28 cellular contexts compared by ENCODE assay signal in genomic region chr9:89803403-89803802, GRCh38.
"Had no signal": no experiment of that assay in that cellular context is flagged by ENCODE, and none has a peak within 500 bp of the region (broad histone marks: within the 10 kb centered on the region; RNA-seq: fewer than 3 reads in every experiment).

No MANE protein-coding gene starts in this region.

- H3K9me3 Mint-ChIP-seq: central memory CD8-positive, alpha-beta T cell; naive thymus-derived CD4-positive, alpha-beta T cell; nephron progenitor cell; stimulated activated naive CD8-positive, alpha-beta T cell treated with anti-CD3 and anti-CD28 coated beads, Interleukin-15, amount 100 ng/mL, for 72 hours had no signal

- H3K27ac Mint-ChIP-seq: naive thymus-derived CD4-positive, alpha-beta T cell; nephron progenitor cell had no signal

- H3K27ac ChIP-seq: epithelial cell of prostate, gastroesophageal sphincter, heart left ventricle, hepatocyte, left lung, pancreas, prostate gland, right atrium auricular region, thyroid gland, upper lobe of left lung had no signal

- H3K36me3 ChIP-seq: gastroesophageal sphincter, heart left ventricle, left lung, pancreas, prostate gland, right atrium auricular region, thyroid gland, upper lobe of left lung had no signal

- H3K4me3 ChIP-seq: gastroesophageal sphincter, heart left ventricle, hepatocyte, left lung, pancreas, prostate gland, right atrium auricular region, smooth muscle cell, thyroid gland, upper lobe of left lung had no signal

- H3K4me3 Mint-ChIP-seq: central memory CD8-positive, alpha-beta T cell; naive thymus-derived CD4-positive, alpha-beta T cell; nephron progenitor cell; stimulated activated naive CD8-positive, alpha-beta T cell treated with anti-CD3 and anti-CD28 coated beads, Interleukin-15, amount 100 ng/mL, for 72 hours had no signal

- ATAC-seq: esophagus mucosa; left lung; naive thymus-derived CD4-positive, alpha-beta T cell; stimulated activated naive CD8-positive, alpha-beta T cell treated with anti-CD3 and anti-CD28 coated beads, Interleukin-15, amount 100 ng/mL, for 72 hours had no signal

- DNase-seq: cortex of kidney; effector CD4-positive, alpha-beta T cell; foreskin fibroblast; left lung; mammary epithelial cell; mesendoderm; midbrain; naive thymus-derived CD4-positive, alpha-beta T cell; nephron progenitor cell; occipital lobe; pancreas; stimulated activated CD4-positive, alpha-beta T cell treated with anti-CD3 and anti-CD28 coated beads, Interleukin-12 subunit alpha, Interleukin-12 subunit beta, amount 100 ng/mL, for 4 hours; stimulated activated CD4-positive, alpha-beta T cell treated with anti-CD3 and anti-CD28 coated beads, Interleukin-1b, Interleukin-23, amount 100 ng/mL, for 48 hours; stimulated activated CD4-positive, alpha-beta T cell treated with anti-CD3 and anti-CD28 coated beads, Interleukin-4, amount 100 ng/mL, for 1 hour; stimulated activated CD8-positive, alpha-beta memory T cell treated with anti-CD3 and anti-CD28 coated beads, Interleukin-4, amount 100 ng/mL, for 48 hours; stimulated activated naive CD4-positive, alpha-beta T cell; stimulated activated naive CD8-positive, alpha-beta T cell treated with anti-CD3 and anti-CD28 coated beads, Interleukin-15, amount 100 ng/mL, for 72 hours had no signal

- H3K4me1 Mint-ChIP-seq: central memory CD8-positive, alpha-beta T cell had no signal

- H3K9me3 ChIP-seq: gastroesophageal sphincter, heart left ventricle, left lung, pancreas, prostate gland, right atrium auricular region, thyroid gland, upper lobe of left lung had no signal

- H3K27me3 ChIP-seq: gastroesophageal sphincter, hepatocyte, left lung, pancreas, right atrium auricular region, thyroid gland, upper lobe of left lung had no signal

- H3K4me1 ChIP-seq: left lung, pancreas, prostate gland, thyroid gland had no signal
